In the genomic region with DNA sequence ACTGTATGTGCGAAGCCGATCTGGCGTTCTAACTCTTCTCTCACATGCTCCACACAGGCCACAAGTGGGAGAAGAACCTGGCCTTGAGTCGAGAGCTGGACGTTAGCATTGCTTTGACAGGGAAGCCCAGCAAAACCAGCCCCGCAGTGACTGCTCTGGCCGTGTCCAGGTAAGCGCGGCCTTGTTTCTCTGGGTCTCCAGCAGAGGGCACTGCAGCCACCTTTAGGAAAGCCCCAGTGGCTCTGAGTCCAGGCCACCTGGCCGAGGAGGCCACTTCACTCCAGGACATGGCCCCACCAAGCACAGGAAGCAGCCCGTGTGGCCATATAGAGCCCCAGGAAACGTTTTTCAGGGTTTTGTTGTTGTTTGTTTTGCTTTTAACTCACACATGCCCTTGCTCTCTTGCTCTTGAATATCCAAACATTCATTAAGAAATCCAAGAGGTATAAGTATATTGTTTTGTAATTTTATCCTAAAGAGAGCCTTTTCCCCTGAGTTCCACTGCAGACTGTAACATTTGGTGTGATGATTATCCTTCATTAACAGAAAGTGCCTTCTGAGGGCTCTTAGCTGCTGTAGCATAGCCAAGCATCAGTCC, we compare ENCODE assay signal across 8 cellular contexts. TPM values are rescaled to one million over a fixed set of nuclear protein-coding genes. Genes with fewer than 3 reads are reported as not detected.
DNase-seq lines count a peak whose midpoint lies in the region; ATAC-seq, FAIRE-seq and TF ChIP-seq lines count a peak whose summit lies in the region.

No MANE protein-coding gene starts in this region.

- TF ChIP-seq CTCF in GM12875 (IDR thresholded peaks at IDR 0.05; ENCODE audit: borderline replicate concordance, insufficient read depth, low read depth, low read length): peak; percentile 81
- peak; percentile 84 for TF ChIP-seq CTCF in osteoblast (IDR thresholded peaks at IDR 0.05; ENCODE audit: extremely low read depth, low read depth, low read length)

- no peaks in the 10 kb centered on the region for H3K36me3 ChIP-seq in osteoblast (ENCODE audit: insufficient read depth, low read length)

- H3K79me2 ChIP-seq in osteoblast (ENCODE audit: insufficient read depth, low read length): no peaks in the 10 kb centered on the region

- no peak overlapping the region for H3K4me3 Mint-ChIP-seq in activated T-cell treated with anti-CD3 and anti-CD28 coated beads, Interleukin-2, amount 50 U/mL, for 24 hours

- no peaks in the 10 kb centered on the region for H3K4me1 Mint-ChIP-seq in activated T-cell treated with anti-CD3 and anti-CD28 coated beads, Interleukin-2, amount 50 U/mL, for 24 hours (ENCODE audit: low read depth)

- H3K4me2 ChIP-seq in osteoblast (ENCODE audit: insufficient read depth, low read length): no peak overlapping the region

- no peaks in the 10 kb centered on the region for H3K36me3 Mint-ChIP-seq in activated T-cell treated with anti-CD3 and anti-CD28 coated beads, Interleukin-2, amount 50 U/mL, for 24 hours (ENCODE audit: low read depth)

- no peaks in the 10 kb centered on the region for H3K4me1 ChIP-seq in osteoblast (ENCODE audit: insufficient read depth, low read length)

- H4K20me1 ChIP-seq in osteoblast (ENCODE audit: insufficient read depth, low read length): no peaks in the 10 kb centered on the region

- no peaks in the 10 kb centered on the region for H3K27me3 Mint-ChIP-seq in activated T-cell treated with anti-CD3 and anti-CD28 coated beads, Interleukin-2, amount 50 U/mL, for 24 hours

- no peaks in the 10 kb centered on the region for H3K27me3 ChIP-seq in osteoblast (ENCODE audit: insufficient read depth, low read length)

- DNase-seq in AG08395 (ENCODE audit: low spot score): peak; percentile 62
- DNase-seq in NCI-H510A (lab: John Stamatoyannopoulos, UW): peak; percentile 23
- DNase-seq in activated T-cell treated with anti-CD3 and anti-CD28 coated beads, Interleukin-2, amount 50 U/mL, for 24 hours: peak; percentile 57
- DNase-seq in frontal cortex (ENCODE audit: low spot score in 2 of 2): peak; percentile 15 to 54
- peak; percentile 91 for DNase-seq in osteoblast (ENCODE audit: insufficient read length, low spot score, missing footprints)

- no peak overlapping the region for H2AFZ ChIP-seq in osteoblast (ENCODE audit: low read length)

- H3K4me3 ChIP-seq in GM12875 (ENCODE audit: low read depth, low read length) (no peak overlapping the region), osteoblast (ENCODE audit: insufficient read depth, low read length) (no peak overlapping the region)

- H3K9me3 Mint-ChIP-seq in activated T-cell treated with anti-CD3 and anti-CD28 coated beads, Interleukin-2, amount 50 U/mL, for 24 hours: no peaks in the 10 kb centered on the region

- FAIRE-seq in frontal cortex (lab: Jason Lieb, UNC): no peak

- H3K9me3 ChIP-seq in osteoblast (ENCODE audit: low read depth, low read length): no peaks in the 10 kb centered on the region

- no peak overlapping the region for H3K27ac ChIP-seq in osteoblast (ENCODE audit: low read depth, low read length)

- H3K27ac Mint-ChIP-seq in activated T-cell treated with anti-CD3 and anti-CD28 coated beads, Interleukin-2, amount 50 U/mL, for 24 hours: no peak overlapping the region

- ATAC-seq in HG03097 (IDR thresholded peaks at IDR 0.05; ENCODE audit: low FRiP score, unreplicated experiment): no peak
- no peak for ATAC-seq in GM21515 (IDR thresholded peaks at IDR 0.05; ENCODE audit: unreplicated experiment)

RNA-seq across cellular contexts. Expression of a gene that starts 41.8 kb away (rescaled TPM):
- total RNA-seq in frontal cortex (not detected), osteoblast (not detected in 2 replicates)

Comparison
In these comparisons a context has a peak if more than half of its experiments do, and no peak if none do; other contexts are left out.
1. DNase-seq: peak in every context shown above with its lines; median percentile 91 in osteoblast; 62 in AG08395; 57 in activated T-cell treated with anti-CD3 and anti-CD28 coated beads, Interleukin-2, amount 50 U/mL, for 24 hours; 34 in frontal cortex; 23 in NCI-H510A.